ENCODE assay signal across 8 cellular contexts in genomic region chr12:118714051-118714460, GRCh38.
DNase-seq lines count a peak whose midpoint lies in the region; ATAC-seq, FAIRE-seq and TF ChIP-seq lines count a peak whose summit lies in the region.

No MANE protein-coding gene starts in this region.

- H3K27ac Mint-ChIP-seq in activated T-helper 17 cell treated with anti-CD3 and anti-CD28 coated beads, Interleukin-2, amount 50 U/mL, for 72 hours, result no peak overlapping the region

- no peaks in the 10 kb centered on the region for H3K36me3 ChIP-seq in small intestine (ENCODE audit: control insufficient read depth in 2 of 2, insufficient read depth in 2 of 2, low read length in 2 of 2)

- H3K4me1 ChIP-seq in small intestine (ENCODE audit: control insufficient read depth in 2 of 2, insufficient read depth in 1 of 2, low read depth in 1 of 2, low read length in 1 of 2), result no peaks in the 10 kb centered on the region

- DNase-seq in GM13976 (ENCODE audit: low spot score) (peak; percentile 61), HK-2 (ENCODE audit: unreplicated experiment) (peak; percentile 13), NCI-H774 (lab: John Stamatoyannopoulos, UW) (peak; percentile 62), dermis blood vessel endothelial cell (peak; percentile 3), small intestine (peak; percentile 20)

- FAIRE-seq in small intestine (lab: Jason Lieb, UNC), result no peak

- H3K27me3 ChIP-seq in small intestine (ENCODE audit: control insufficient read depth in 2 of 2, insufficient read depth in 2 of 2, low read length in 2 of 2), result no peaks in the 10 kb centered on the region

- H3K9me3 Mint-ChIP-seq in activated T-helper 17 cell treated with anti-CD3 and anti-CD28 coated beads, Interleukin-2, amount 50 U/mL, for 72 hours, result peaks cover 7% of the 10 kb centered on the region

- H3K4me3 ChIP-seq in small intestine (ENCODE audit: low read depth in 1 of 2, low read length in 2 of 2), result no peak overlapping the region

- H3K27ac ChIP-seq in C4-2B (no peak overlapping the region), small intestine (ENCODE audit: low read depth in 1 of 2, low read length in 1 of 2) (no peak overlapping the region)

- ATAC-seq in activated T-helper 17 cell treated with anti-CD3 and anti-CD28 coated beads, Interleukin-2, amount 50 U/mL, for 72 hours (replicated peaks), result no peak
- no peak for ATAC-seq in HG03097 (IDR thresholded peaks at IDR 0.05; ENCODE audit: low FRiP score, unreplicated experiment)

- in situ Hi-C loops in GM13976 (cut with MboI; ENCODE audit: low sequenced_read_pairs, unreplicated experiment), result no loop called here

- H3K9me3 ChIP-seq in small intestine (ENCODE audit: control insufficient read depth, low read depth), result no peaks in the 10 kb centered on the region

- TF ChIP-seq CTCF in C4-2B (conservative IDR thresholded peaks at IDR 0.05) (peak; percentile 82), GM13976 (IDR thresholded peaks at IDR 0.05; ENCODE audit: borderline replicate concordance, control extremely low read depth, extremely low read depth, insufficient read depth, missing control alignments) (peak; percentile 51)

- H3K36me3 Mint-ChIP-seq in activated T-helper 17 cell treated with anti-CD3 and anti-CD28 coated beads, Interleukin-2, amount 50 U/mL, for 72 hours (ENCODE audit: low read depth), result no peaks in the 10 kb centered on the region

- H3K27me3 Mint-ChIP-seq in activated T-helper 17 cell treated with anti-CD3 and anti-CD28 coated beads, Interleukin-2, amount 50 U/mL, for 72 hours, result no peaks in the 10 kb centered on the region

- 13 to 16% (median 15%) methylated on average over 5 of the region's 5 CpGs for WGBS in small intestine, 3 donors

- no peaks in the 10 kb centered on the region for H3K4me1 Mint-ChIP-seq in activated T-helper 17 cell treated with anti-CD3 and anti-CD28 coated beads, Interleukin-2, amount 50 U/mL, for 72 hours

- H3K4me3 Mint-ChIP-seq in activated T-helper 17 cell treated with anti-CD3 and anti-CD28 coated beads, Interleukin-2, amount 50 U/mL, for 72 hours, result no peak overlapping the region

Comparison
In these comparisons a context has a peak if more than half of its experiments do, and no peak if none do; other contexts are left out.
1. DNase-seq: peak in every context shown above with its lines; median percentile 62 in NCI-H774; 61 in GM13976; 20 in small intestine; 13 in HK-2; 3 in dermis blood vessel endothelial cell.